ENCODE assay signal across 23 cellular contexts in the genomic region with DNA sequence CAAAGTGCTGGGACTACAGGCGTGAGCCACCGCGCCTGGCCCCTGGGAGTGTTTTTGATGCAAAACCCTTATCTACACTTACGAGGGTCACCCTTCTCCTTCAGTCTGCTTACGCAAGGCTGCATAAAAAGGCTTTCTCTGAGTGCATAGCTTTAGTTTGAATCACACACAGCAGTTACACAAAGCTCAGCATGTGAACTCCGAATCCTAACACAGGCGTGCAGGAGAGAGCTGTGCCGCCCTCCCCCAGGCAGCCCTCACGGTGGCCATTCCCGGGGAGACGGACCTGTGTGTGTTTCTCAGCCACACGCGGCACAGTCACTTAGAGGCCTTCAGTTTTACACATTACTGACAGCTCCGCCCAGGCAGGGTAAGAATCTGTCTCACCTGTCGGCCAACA. TPM values are rescaled to one million over a fixed set of nuclear protein-coding genes. Genes with fewer than 3 reads are reported as not detected.
DNase-seq lines count a peak whose midpoint lies in the region; ATAC-seq and TF ChIP-seq lines count a peak whose summit lies in the region.
"Had no signal": no experiment of that assay in that cellular context is flagged by ENCODE, and none has a peak within 500 bp of the region (broad histone marks: within the 10 kb centered on the region; RNA-seq: fewer than 3 reads in every experiment).

No MANE protein-coding gene starts in this region.

- H3K4me3 Mint-ChIP-seq in MCF 10A (ENCODE audit: unreplicated experiment) (no peak overlapping the region), endothelial cell (ENCODE audit: unreplicated experiment) (no peak overlapping the region)
- H3K4me3 Mint-ChIP-seq: stimulated activated naive B cell treated with anti-CD40 and anti-IgM and Interleukin-4, amounts not matched to agents 10 μg/mL and 1 μg/mL and 100 μg/mL, for 72 hours had no signal

- BruUV-seq in MCF 10A (replicated peaks; lab: Mats Ljungman, UMichigan) = no TSS peak

- in situ Hi-C loops in astrocyte of the cerebellum (cut with HindIII; ENCODE audit: low sequenced_read_pairs) = no loop called here

- H3K27me3 ChIP-seq in breast epithelium (no peaks in the 10 kb centered on the region), foreskin keratinocyte (no peaks in the 10 kb centered on the region)
- H3K27me3 ChIP-seq: spleen, transverse colon had no signal

- CTCF ChIA-PET in MCF 10A (lab: Yijun Ruan, JAX) = no interaction called here

- H3K27ac ChIP-seq in breast epithelium = no peak overlapping the region
- no peak overlapping the region for H3K27ac ChIP-seq in foreskin keratinocyte
- H3K27ac ChIP-seq: parathyroid adenoma, spleen, transverse colon had no signal

- peaks cover 30% of the 10 kb centered on the region for H3K36me3 Mint-ChIP-seq in MCF 10A (ENCODE audit: insufficient read depth, unreplicated experiment)
- H3K36me3 Mint-ChIP-seq in endothelial cell (ENCODE audit: low read depth, unreplicated experiment) = peaks cover 22% of the 10 kb centered on the region

- H3K4me1 ChIP-seq in breast epithelium = no peaks in the 10 kb centered on the region
- H3K4me1 ChIP-seq in foreskin keratinocyte = no peaks in the 10 kb centered on the region
- H3K4me1 ChIP-seq: parathyroid adenoma had no signal

- H3K27ac Mint-ChIP-seq in MCF 10A (ENCODE audit: low read depth, unreplicated experiment) (no peak overlapping the region), endothelial cell (ENCODE audit: unreplicated experiment) (no peak overlapping the region)
- H3K27ac Mint-ChIP-seq: stimulated activated naive B cell treated with anti-CD40 and anti-IgM and Interleukin-4, amounts not matched to agents 10 μg/mL and 1 μg/mL and 100 μg/mL, for 72 hours had no signal

- H3K4me1 Mint-ChIP-seq in MCF 10A (ENCODE audit: insufficient read depth, unreplicated experiment) (peaks cover 5% of the 10 kb centered on the region), endothelial cell (ENCODE audit: unreplicated experiment) (peaks cover 5% of the 10 kb centered on the region)

- H3K9me3 ChIP-seq in breast epithelium = no peaks in the 10 kb centered on the region
- H3K9me3 ChIP-seq: spleen, transverse colon had no signal

- intact Hi-C loops in MCF 10A (cut with micrococcal nuclease) (no loop called here), breast epithelium (cut with DNase I; ENCODE audit: low total_unique reads) (no loop called here)

- H3K9me3 Mint-ChIP-seq in MCF 10A (ENCODE audit: unreplicated experiment) (no peaks in the 10 kb centered on the region), endothelial cell (ENCODE audit: unreplicated experiment) (no peaks in the 10 kb centered on the region)

- ATAC-seq in foreskin keratinocyte = no peak
- no peak for ATAC-seq in GM18505 (IDR thresholded peaks at IDR 0.05; ENCODE audit: unreplicated experiment)
- no peak for ATAC-seq in GM21717 (IDR thresholded peaks at IDR 0.05; ENCODE audit: unreplicated experiment)
- ATAC-seq: HCT116; stimulated activated naive B cell treated with anti-CD40 and anti-IgM and Interleukin-4, amounts not matched to agents 10 μg/mL and 1 μg/mL and 100 μg/mL, for 72 hours had no signal

- TF ChIP-seq POLR2A in breast epithelium (IDR thresholded peaks at IDR 0.05) = no peak
- TF ChIP-seq POLR2A in GM18505 (IDR thresholded peaks at IDR 0.05; ENCODE audit: borderline replicate concordance, extremely low read depth, insufficient read depth, insufficient read length) = no peak

- POLR2A ChIA-PET in MCF 10A (lab: Yijun Ruan, JAX) = no interaction called here

- H3K27me3 Mint-ChIP-seq in MCF 10A (ENCODE audit: insufficient read depth, unreplicated experiment) (no peaks in the 10 kb centered on the region), endothelial cell (ENCODE audit: unreplicated experiment) (peaks cover 7% of the 10 kb centered on the region)
- H3K27me3 Mint-ChIP-seq: stimulated activated naive B cell treated with anti-CD40 and anti-IgM and Interleukin-4, amounts not matched to agents 10 μg/mL and 1 μg/mL and 100 μg/mL, for 72 hours had no signal

- no peak for TF ChIP-seq CTCF in MCF 10A (IDR thresholded peaks at IDR 0.05; ENCODE audit: unreplicated experiment)
- no peak for TF ChIP-seq CTCF in breast epithelium (IDR thresholded peaks at IDR 0.05)
- no peak for TF ChIP-seq CTCF in astrocyte of the cerebellum (IDR thresholded peaks at IDR 0.05; ENCODE audit: low read depth, low read length, missing control alignments)
- TF ChIP-seq CTCF in foreskin keratinocyte (conservative IDR thresholded peaks at IDR 0.05) = no peak
- TF ChIP-seq CTCF in endothelial cell (IDR thresholded peaks at IDR 0.05; ENCODE audit: unreplicated experiment) = no peak

- H3K4me3 ChIP-seq in breast epithelium (no peak overlapping the region), astrocyte of the cerebellum (ENCODE audit: low read depth, low read length) (no peak overlapping the region)
- H3K4me3 ChIP-seq: spleen, transverse colon had no signal

- peak; percentile 51 for DNase-seq in MCF 10A (ENCODE audit: unreplicated experiment)
- DNase-seq in breast epithelium (ENCODE audit: low spot score in 2 of 2) = no peak
- peak; percentile 66 for DNase-seq in astrocyte of the cerebellum (ENCODE audit: low read depth)
- DNase-seq in foreskin keratinocyte = peak; percentile 12 to 42
- DNase-seq in endothelial cell (ENCODE audit: low spot score) = no peak
- no peak for DNase-seq in GM03348 (ENCODE audit: low spot score)
- DNase-seq: activated CD4-positive, alpha-beta T cell treated with anti-CD3 and anti-CD28 coated beads for 48 hours; activated naive CD4-positive, alpha-beta T cell treated with anti-CD3 and anti-CD28 coated beads, Interleukin-2, amount 50 U/mL, for 16 hours; central memory CD4-positive, alpha-beta T cell; COR-L47; effector memory CD4-positive, alpha-beta T cell; NCI-H2029; NCI-H524; spleen; stimulated activated naive B cell treated with anti-CD40 and anti-IgM and Interleukin-4, amounts not matched to agents 10 μg/mL and 1 μg/mL and 100 μg/mL, for 72 hours; T-helper 9 cell; transverse colon had no signal

- no peaks in the 10 kb centered on the region for H3K36me3 ChIP-seq in breast epithelium
- H3K36me3 ChIP-seq: transverse colon had no signal

RNA-seq across cellular contexts. Expression of gene EXD3, which starts 26.7 kb away (rescaled TPM):
- total RNA-seq in MCF 10A (2022) (17.1 and 23.9 TPM in 2 replicates), breast epithelium (10 to 100 TPM in 2 of 3 donors, 1 to 10 TPM in 1; 7.7 to 28.7 (median 20.6) TPM), foreskin keratinocyte (4.5 and 5.5 TPM in 2 replicates), endothelial cell (ENCODE audit: unreplicated experiment) (19.9 TPM)
- 6.8 and 8.1 TPM in 2 replicates for polyA plus RNA-seq in foreskin keratinocyte

RNA-seq across cellular contexts. Expression of gene NOXA1, which starts 27.0 kb away (rescaled TPM):
- 8.2 and 8.9 TPM in 2 replicates for total RNA-seq in MCF 10A (2022)
- total RNA-seq in breast epithelium = 10 to 100 TPM in 1 of 3 donors, 1 to 10 TPM in 2; 2.9 to 13.8 (median 4.6) TPM
- 0.39 and 0.88 TPM in 2 replicates for total RNA-seq in foreskin keratinocyte
- polyA plus RNA-seq in foreskin keratinocyte = 0.50 and 0.91 TPM in 2 replicates
- total RNA-seq in endothelial cell (ENCODE audit: unreplicated experiment) = 0.36 TPM
- total RNA-seq: M059J had no signal

RNA-seq across cellular contexts. Expression of gene ENTPD8, which starts 44.9 kb away (rescaled TPM):
- total RNA-seq in MCF 10A (2022) (not detected in 2 replicates), breast epithelium (1 to 10 TPM in 2 of 3 donors, not detected in 1; 2.0 to 3.2 TPM), foreskin keratinocyte (not detected in 2 replicates), endothelial cell (ENCODE audit: unreplicated experiment) (0.21 TPM)
- polyA plus RNA-seq in foreskin keratinocyte = not detected in 2 replicates
- total RNA-seq: M059J, SK-MEL-5 had no signal

Comparison
In these comparisons a context has a peak if more than half of its experiments do, and no peak if none do; other contexts are left out.
1. DNase-seq: peak in MCF 10A (single experiment), astrocyte of the cerebellum (single experiment) and foreskin keratinocyte (2 of 2); none in breast epithelium (0 of 2), endothelial cell (single experiment) and GM03348 (single experiment).